ENCODE assay signal across 1 cellular context in the genomic region with DNA sequence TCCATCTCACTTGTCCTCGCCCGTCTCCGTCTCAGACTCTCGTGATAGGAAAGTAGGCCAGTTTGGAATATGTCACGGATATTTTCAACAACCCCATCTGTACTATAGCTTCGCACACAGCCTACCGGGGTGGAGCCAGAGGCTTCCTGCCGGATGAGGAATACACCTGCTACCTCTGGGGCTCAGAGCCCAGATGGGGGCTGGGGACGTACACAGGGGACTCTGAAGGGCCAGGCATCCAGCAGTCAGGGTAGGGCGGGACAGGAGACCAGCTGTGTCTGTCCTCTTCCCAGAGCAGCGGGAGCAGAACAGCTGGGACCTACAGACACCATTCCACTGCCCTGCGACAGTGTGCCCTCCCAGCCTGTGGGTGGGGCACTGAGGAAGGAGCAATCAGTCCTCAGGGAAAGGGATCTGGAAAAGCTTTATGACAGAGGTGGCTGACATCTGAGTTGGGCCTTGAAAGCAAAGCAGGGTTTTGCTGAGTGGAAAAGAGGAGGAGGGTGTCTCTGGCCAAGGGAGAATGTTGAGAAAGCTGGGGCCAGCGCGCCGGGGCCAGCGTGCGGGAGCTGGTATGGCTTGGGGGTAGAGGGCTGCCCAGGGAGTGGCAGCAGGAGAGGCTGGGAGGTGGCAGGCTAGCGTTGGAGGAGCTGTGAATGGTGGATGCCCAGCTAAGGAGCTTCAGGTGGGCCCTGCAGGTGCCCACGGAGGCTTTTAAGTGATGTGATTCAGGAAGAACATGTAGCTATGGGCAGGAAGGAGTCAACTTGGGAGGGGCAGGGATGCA.
TF ChIP-seq lines count a peak whose summit lies in the region.

No MANE protein-coding gene starts in this region.

TF ChIP-seq in HCT116, 20 proteins besides CTCF, POLR2A, EP300 and RAD21 (continued from another document):
- TF ChIP-seq ZBTB33 (IDR thresholded peaks at IDR 0.05; ENCODE audit: extremely low read depth, insufficient replicate concordance, low read length) (no peak), SIN3A (IDR thresholded peaks at IDR 0.05; ENCODE audit: low read depth) (no peak), EZH2phosphoT487 (IDR thresholded peaks at IDR 0.05; ENCODE audit: borderline replicate concordance) (no peak), CBX3 (IDR thresholded peaks at IDR 0.05; ENCODE audit: low read depth) (no peak), TCF7L2 (IDR thresholded peaks at IDR 0.05; ENCODE audit: borderline replicate concordance, extremely low read depth, insufficient read depth, insufficient read length) (no peak), EGR1 (IDR thresholded peaks at IDR 0.05; ENCODE audit: low read depth) (no peak), JUND (IDR thresholded peaks at IDR 0.05) (no peak), SRF (IDR thresholded peaks at IDR 0.05; ENCODE audit: low read depth) (no peak), POLR2AphosphoS5 (IDR thresholded peaks at IDR 0.05; ENCODE audit: low read depth, low read length) (no peak), ATF3 (IDR thresholded peaks at IDR 0.05) (no peak), SP1 (IDR thresholded peaks at IDR 0.05; ENCODE audit: low read depth) (no peak), ELF1 (IDR thresholded peaks at IDR 0.05; ENCODE audit: borderline replicate concordance, low read depth) (no peak), EZH2 (IDR thresholded peaks at IDR 0.05) (no peak), FOSL1 (IDR thresholded peaks at IDR 0.05; ENCODE audit: low read depth) (no peak), CEBPB (IDR thresholded peaks at IDR 0.05; ENCODE audit: low read depth) (no peak), ZFX (IDR thresholded peaks at IDR 0.05) (no peak)
